In the genomic region with DNA sequence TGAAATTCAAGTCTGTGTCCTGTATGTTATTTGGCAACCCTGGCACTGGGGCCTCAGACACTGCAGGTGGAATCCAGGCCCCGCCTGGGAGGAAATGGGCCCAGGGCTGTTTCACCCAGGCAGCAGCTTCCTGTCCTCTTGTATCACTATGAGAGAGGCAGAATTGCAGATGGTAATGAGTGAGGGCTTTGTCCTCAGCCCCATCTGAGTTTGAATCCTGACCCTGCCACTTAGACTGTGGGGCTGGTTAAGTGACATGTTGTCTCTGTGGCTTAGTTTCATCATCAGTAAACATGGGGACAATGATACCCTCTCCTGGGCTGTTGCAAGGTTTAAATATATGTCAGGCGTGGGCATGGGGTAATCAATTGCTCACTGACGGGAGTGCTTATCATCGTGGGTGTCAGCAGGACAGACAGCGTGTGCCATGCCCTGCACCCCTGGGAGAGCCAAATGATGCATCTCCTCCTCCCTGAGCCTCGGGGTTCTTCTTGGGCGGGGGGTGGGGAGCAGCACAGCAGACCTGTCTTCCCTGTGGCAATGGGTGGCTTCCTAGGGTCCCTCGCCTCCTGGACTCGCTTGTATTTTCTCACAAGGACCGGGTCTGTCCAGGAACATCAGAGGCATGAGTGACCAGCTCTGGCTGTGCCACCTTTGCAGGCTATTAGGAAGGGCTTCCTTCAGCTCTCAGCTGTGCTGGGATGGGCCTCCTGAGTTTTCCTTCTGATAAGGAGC, we compare ENCODE assay signal across 1 cellular context.
TF ChIP-seq lines count a peak whose summit lies in the region.

No MANE protein-coding gene starts in this region.

TF ChIP-seq in HepG2, 621 proteins besides CTCF, POLR2A, EP300 and RAD21 (continued from another document and continues in another):
- no peak for TF ChIP-seq MTA3 (CRISPR knock-in tag; IDR thresholded peaks at IDR 0.05)
- TF ChIP-seq, protein P1, sequence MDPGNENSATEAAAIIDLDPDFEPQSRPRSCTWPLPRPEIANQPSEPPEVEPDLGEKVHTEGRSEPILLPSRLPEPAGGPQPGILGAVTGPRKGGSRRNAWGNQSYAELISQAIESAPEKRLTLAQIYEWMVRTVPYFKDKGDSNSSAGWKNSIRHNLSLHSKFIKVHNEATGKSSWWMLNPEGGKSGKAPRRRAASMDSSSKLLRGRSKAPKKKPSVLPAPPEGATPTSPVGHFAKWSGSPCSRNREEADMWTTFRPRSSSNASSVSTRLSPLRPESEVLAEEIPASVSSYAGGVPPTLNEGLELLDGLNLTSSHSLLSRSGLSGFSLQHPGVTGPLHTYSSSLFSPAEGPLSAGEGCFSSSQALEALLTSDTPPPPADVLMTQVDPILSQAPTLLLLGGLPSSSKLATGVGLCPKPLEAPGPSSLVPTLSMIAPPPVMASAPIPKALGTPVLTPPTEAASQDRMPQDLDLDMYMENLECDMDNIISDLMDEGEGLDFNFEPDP (CRISPR knock-in tag; conservative IDR thresholded peaks at IDR 0.05) = no peak
- TF ChIP-seq SP5 (CRISPR knock-in tag; IDR thresholded peaks at IDR 0.05; ENCODE audit: borderline replicate concordance, low read depth) = peak; percentile 66
- TF ChIP-seq ZNF674 (CRISPR knock-in tag; IDR thresholded peaks at IDR 0.05; ENCODE audit: low read depth) = no peak
- TF ChIP-seq ZNF382 (CRISPR knock-in tag; IDR thresholded peaks at IDR 0.05; ENCODE audit: borderline replicate concordance) = no peak
- TF ChIP-seq ZBTB3 (CRISPR knock-in tag; IDR thresholded peaks at IDR 0.05; ENCODE audit: borderline replicate concordance, low read depth) = no peak
- TF ChIP-seq ATAD3A (CRISPR knock-in tag; IDR thresholded peaks at IDR 0.05) = no peak
- TF ChIP-seq MAF1 (CRISPR knock-in tag; IDR thresholded peaks at IDR 0.05; ENCODE audit: borderline replicate concordance) = no peak
- TF ChIP-seq SP2 (CRISPR knock-in tag; IDR thresholded peaks at IDR 0.05) = no peak
- TF ChIP-seq, protein P2, sequence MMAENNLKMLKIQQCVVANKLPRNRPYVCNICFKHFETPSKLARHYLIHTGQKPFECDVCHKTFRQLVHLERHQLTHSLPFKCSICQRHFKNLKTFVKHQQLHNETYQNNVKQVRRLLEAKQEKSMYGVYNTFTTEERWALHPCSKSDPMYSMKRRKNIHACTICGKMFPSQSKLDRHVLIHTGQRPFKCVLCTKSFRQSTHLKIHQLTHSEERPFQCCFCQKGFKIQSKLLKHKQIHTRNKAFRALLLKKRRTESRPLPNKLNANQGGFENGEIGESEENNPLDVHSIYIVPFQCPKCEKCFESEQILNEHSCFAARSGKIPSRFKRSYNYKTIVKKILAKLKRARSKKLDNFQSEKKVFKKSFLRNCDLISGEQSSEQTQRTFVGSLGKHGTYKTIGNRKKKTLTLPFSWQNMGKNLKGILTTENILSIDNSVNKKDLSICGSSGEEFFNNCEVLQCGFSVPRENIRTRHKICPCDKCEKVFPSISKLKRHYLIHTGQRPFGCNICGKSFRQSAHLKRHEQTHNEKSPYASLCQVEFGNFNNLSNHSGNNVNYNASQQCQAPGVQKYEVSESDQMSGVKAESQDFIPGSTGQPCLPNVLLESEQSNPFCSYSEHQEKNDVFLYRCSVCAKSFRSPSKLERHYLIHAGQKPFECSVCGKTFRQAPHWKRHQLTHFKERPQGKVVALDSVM (CRISPR knock-in tag; IDR thresholded peaks at IDR 0.05) = no peak
- TF ChIP-seq, protein P3, sequence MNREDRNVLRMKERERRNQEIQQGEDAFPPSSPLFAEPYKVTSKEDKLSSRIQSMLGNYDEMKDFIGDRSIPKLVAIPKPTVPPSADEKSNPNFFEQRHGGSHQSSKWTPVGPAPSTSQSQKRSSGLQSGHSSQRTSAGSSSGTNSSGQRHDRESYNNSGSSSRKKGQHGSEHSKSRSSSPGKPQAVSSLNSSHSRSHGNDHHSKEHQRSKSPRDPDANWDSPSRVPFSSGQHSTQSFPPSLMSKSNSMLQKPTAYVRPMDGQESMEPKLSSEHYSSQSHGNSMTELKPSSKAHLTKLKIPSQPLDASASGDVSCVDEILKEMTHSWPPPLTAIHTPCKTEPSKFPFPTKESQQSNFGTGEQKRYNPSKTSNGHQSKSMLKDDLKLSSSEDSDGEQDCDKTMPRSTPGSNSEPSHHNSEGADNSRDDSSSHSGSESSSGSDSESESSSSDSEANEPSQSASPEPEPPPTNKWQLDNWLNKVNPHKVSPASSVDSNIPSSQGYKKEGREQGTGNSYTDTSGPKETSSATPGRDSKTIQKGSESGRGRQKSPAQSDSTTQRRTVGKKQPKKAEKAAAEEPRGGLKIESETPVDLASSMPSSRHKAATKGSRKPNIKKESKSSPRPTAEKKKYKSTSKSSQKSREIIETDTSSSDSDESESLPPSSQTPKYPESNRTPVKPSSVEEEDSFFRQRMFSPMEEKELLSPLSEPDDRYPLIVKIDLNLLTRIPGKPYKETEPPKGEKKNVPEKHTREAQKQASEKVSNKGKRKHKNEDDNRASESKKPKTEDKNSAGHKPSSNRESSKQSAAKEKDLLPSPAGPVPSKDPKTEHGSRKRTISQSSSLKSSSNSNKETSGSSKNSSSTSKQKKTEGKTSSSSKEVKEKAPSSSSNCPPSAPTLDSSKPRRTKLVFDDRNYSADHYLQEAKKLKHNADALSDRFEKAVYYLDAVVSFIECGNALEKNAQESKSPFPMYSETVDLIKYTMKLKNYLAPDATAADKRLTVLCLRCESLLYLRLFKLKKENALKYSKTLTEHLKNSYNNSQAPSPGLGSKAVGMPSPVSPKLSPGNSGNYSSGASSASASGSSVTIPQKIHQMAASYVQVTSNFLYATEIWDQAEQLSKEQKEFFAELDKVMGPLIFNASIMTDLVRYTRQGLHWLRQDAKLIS (CRISPR knock-in tag; IDR thresholded peaks at IDR 0.05) = no peak
- TF ChIP-seq, protein P4, sequence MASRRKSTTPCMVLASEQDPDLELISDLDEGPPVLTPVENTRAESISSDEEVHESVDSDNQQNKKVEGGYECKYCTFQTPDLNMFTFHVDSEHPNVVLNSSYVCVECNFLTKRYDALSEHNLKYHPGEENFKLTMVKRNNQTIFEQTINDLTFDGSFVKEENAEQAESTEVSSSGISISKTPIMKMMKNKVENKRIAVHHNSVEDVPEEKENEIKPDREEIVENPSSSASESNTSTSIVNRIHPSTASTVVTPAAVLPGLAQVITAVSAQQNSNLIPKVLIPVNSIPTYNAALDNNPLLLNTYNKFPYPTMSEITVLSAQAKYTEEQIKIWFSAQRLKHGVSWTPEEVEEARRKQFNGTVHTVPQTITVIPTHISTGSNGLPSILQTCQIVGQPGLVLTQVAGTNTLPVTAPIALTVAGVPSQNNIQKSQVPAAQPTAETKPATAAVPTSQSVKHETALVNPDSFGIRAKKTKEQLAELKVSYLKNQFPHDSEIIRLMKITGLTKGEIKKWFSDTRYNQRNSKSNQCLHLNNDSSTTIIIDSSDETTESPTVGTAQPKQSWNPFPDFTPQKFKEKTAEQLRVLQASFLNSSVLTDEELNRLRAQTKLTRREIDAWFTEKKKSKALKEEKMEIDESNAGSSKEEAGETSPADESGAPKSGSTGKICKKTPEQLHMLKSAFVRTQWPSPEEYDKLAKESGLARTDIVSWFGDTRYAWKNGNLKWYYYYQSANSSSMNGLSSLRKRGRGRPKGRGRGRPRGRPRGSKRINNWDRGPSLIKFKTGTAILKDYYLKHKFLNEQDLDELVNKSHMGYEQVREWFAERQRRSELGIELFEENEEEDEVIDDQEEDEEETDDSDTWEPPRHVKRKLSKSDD (CRISPR knock-in tag; IDR thresholded peaks at IDR 0.05; ENCODE audit: low read depth) = no peak
- TF ChIP-seq, protein P5, sequence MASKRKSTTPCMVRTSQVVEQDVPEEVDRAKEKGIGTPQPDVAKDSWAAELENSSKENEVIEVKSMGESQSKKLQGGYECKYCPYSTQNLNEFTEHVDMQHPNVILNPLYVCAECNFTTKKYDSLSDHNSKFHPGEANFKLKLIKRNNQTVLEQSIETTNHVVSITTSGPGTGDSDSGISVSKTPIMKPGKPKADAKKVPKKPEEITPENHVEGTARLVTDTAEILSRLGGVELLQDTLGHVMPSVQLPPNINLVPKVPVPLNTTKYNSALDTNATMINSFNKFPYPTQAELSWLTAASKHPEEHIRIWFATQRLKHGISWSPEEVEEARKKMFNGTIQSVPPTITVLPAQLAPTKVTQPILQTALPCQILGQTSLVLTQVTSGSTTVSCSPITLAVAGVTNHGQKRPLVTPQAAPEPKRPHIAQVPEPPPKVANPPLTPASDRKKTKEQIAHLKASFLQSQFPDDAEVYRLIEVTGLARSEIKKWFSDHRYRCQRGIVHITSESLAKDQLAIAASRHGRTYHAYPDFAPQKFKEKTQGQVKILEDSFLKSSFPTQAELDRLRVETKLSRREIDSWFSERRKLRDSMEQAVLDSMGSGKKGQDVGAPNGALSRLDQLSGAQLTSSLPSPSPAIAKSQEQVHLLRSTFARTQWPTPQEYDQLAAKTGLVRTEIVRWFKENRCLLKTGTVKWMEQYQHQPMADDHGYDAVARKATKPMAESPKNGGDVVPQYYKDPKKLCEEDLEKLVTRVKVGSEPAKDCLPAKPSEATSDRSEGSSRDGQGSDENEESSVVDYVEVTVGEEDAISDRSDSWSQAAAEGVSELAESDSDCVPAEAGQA (IDR thresholded peaks at IDR 0.05; ENCODE audit: low read depth) = 0 out of 2 replicates have a peak, but pooled peaks have one; percentile 32
- TF ChIP-seq, protein P5 (CRISPR knock-in tag; IDR thresholded peaks at IDR 0.05; ENCODE audit: borderline replicate concordance) = no peak
- peak; percentile 51; the same call in 1 of the 2 replicates for TF ChIP-seq PITX1 (CRISPR knock-in tag; IDR thresholded peaks at IDR 0.05)
- TF ChIP-seq, protein P6, sequence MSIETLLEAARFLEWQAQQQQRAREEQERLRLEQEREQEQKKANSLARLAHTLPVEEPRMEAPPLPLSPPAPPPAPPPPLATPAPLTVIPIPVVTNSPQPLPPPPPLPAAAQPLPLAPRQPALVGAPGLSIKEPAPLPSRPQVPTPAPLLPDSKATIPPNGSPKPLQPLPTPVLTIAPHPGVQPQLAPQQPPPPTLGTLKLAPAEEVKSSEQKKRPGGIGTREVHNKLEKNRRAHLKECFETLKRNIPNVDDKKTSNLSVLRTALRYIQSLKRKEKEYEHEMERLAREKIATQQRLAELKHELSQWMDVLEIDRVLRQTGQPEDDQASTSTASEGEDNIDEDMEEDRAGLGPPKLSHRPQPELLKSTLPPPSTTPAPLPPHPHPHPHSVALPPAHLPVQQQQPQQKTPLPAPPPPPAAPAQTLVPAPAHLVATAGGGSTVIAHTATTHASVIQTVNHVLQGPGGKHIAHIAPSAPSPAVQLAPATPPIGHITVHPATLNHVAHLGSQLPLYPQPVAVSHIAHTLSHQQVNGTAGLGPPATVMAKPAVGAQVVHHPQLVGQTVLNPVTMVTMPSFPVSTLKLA (IDR thresholded peaks at IDR 0.05) = no peak; the same call in 1 of the 2 replicates
- TF ChIP-seq KLF11 (CRISPR knock-in tag; IDR thresholded peaks at IDR 0.05) = no peak
- no peak for TF ChIP-seq ZNF792 (CRISPR knock-in tag; IDR thresholded peaks at IDR 0.05)
- no peak for TF ChIP-seq MAFK (conservative IDR thresholded peaks at IDR 0.05 in 1 of 2, IDR thresholded peaks at IDR 0.05 in 1 of 2; ENCODE audit: low read length in 2 of 2)
- TF ChIP-seq ZBTB1 (CRISPR knock-in tag; IDR thresholded peaks at IDR 0.05; ENCODE audit: borderline replicate concordance) = no peak
- TF ChIP-seq, protein P7, sequence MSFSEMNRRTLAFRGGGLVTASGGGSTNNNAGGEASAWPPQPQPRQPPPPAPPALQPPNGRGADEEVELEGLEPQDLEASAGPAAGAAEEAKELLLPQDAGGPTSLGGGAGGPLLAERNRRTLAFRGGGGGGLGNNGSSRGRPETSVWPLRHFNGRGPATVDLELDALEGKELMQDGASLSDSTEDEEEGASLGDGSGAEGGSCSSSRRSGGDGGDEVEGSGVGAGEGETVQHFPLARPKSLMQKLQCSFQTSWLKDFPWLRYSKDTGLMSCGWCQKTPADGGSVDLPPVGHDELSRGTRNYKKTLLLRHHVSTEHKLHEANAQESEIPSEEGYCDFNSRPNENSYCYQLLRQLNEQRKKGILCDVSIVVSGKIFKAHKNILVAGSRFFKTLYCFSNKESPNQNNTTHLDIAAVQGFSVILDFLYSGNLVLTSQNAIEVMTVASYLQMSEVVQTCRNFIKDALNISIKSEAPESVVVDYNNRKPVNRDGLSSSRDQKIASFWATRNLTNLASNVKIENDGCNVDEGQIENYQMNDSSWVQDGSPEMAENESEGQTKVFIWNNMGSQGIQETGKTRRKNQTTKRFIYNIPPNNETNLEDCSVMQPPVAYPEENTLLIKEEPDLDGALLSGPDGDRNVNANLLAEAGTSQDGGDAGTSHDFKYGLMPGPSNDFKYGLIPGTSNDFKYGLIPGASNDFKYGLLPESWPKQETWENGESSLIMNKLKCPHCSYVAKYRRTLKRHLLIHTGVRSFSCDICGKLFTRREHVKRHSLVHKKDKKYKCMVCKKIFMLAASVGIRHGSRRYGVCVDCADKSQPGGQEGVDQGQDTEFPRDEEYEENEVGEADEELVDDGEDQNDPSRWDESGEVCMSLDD (CRISPR knock-in tag; IDR thresholded peaks at IDR 0.05; ENCODE audit: borderline replicate concordance) = no peak
- TF ChIP-seq, protein P8, sequence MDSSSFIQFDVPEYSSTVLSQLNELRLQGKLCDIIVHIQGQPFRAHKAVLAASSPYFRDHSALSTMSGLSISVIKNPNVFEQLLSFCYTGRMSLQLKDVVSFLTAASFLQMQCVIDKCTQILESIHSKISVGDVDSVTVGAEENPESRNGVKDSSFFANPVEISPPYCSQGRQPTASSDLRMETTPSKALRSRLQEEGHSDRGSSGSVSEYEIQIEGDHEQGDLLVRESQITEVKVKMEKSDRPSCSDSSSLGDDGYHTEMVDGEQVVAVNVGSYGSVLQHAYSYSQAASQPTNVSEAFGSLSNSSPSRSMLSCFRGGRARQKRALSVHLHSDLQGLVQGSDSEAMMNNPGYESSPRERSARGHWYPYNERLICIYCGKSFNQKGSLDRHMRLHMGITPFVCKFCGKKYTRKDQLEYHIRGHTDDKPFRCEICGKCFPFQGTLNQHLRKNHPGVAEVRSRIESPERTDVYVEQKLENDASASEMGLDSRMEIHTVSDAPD (CRISPR knock-in tag; IDR thresholded peaks at IDR 0.05) = no peak
- peak; percentile 26; the same call in 1 of the 2 replicates for TF ChIP-seq RXRA (CRISPR knock-in tag; IDR thresholded peaks at IDR 0.05)
- TF ChIP-seq CHD2 (IDR thresholded peaks at IDR 0.05; ENCODE audit: low read depth, low read length) = no peak
- peak; percentile 46; the same call in 1 of the 2 replicates for TF ChIP-seq ELF3 (CRISPR knock-in tag; IDR thresholded peaks at IDR 0.05)
- no peak for TF ChIP-seq HNRNPUL1 (IDR thresholded peaks at IDR 0.05; ENCODE audit: low read depth, low read length)
